21 cellular contexts compared by ENCODE assay signal in genomic region chr6:150979826-150980225, GRCh38.
"Had no signal": no experiment of that assay in that cellular context is flagged by ENCODE, and none has a peak within 500 bp of the region (broad histone marks: within the 10 kb centered on the region; RNA-seq: fewer than 3 reads in every experiment).

No MANE protein-coding gene starts in this region.

- H3K4me1 ChIP-seq: body of pancreas had no signal

- H3K27me3 ChIP-seq: body of pancreas, cardiac muscle cell, heart right ventricle, spleen, tibial nerve had no signal

- ATAC-seq: activated CD8-positive, alpha-beta memory T cell treated with anti-CD3 and anti-CD28 coated beads, Interleukin-2, amount 10 ng/mL, durations not matched to agents 7 days and 5 days; activated CD8-positive, alpha-beta T cell treated with anti-CD3 and anti-CD28 coated beads for 36 hours; activated naive CD8-positive, alpha-beta T cell treated with anti-CD3 and anti-CD28 coated beads, Interleukin-2, amount 50 U/mL, for 24 hours; body of pancreas; heart right ventricle; naive thymus-derived CD8-positive, alpha-beta T cell; stimulated activated naive CD8-positive, alpha-beta T cell treated with anti-CD3 and anti-CD28 coated beads, Interleukin-15, Interleukin-2, amounts not matched to agents 100 U/mL and 50 U/mL, for 24 hours had no signal

- DNase-seq: activated CD4-positive, alpha-beta T cell treated with anti-CD3 and anti-CD28 coated beads, Interleukin-2, amount 10 ng/mL, durations not matched to agents 7 days and 5 days; activated CD4-positive, CD25-positive, alpha-beta regulatory T cell treated with anti-CD3 and anti-CD28 coated beads, Interleukin-2, amount 50 U/mL, for 72 hours; activated CD8-positive, alpha-beta memory T cell treated with anti-CD3 and anti-CD28 coated beads, Interleukin-2, amount 10 ng/mL, durations not matched to agents 7 days and 5 days; activated CD8-positive, alpha-beta T cell treated with anti-CD3 and anti-CD28 coated beads for 36 hours; activated effector memory CD4-positive, alpha-beta T cell treated with anti-CD3 and anti-CD28 coated beads, Interleukin-2, amount 50 U/mL, for 16 hours; activated naive CD4-positive, alpha-beta T cell treated with anti-CD3 and anti-CD28 coated beads, Interleukin-2, amount 50 U/mL, for 16 hours; activated naive CD8-positive, alpha-beta T cell treated with anti-CD3 and anti-CD28 coated beads, Interleukin-2, amount 50 U/mL, for 24 hours; activated T-cell treated with anti-CD3 and anti-CD28 coated beads for 4 hours; body of pancreas; foreskin fibroblast; heart right ventricle; kidney glomerular epithelial cell; mesendoderm; naive thymus-derived CD8-positive, alpha-beta T cell; spleen; stimulated activated CD4-positive, alpha-beta T cell treated with anti-CD3 and anti-CD28 coated beads, Interleukin-4, amount 100 ng/mL, for 24 hours; stimulated activated naive CD8-positive, alpha-beta T cell treated with anti-CD3 and anti-CD28 coated beads, Interleukin-15, Interleukin-2, amounts not matched to agents 100 U/mL and 50 U/mL, for 24 hours; substantia nigra had no signal

- H3K4me3 ChIP-seq: body of pancreas, cardiac muscle cell, heart right ventricle, spleen, tibial nerve had no signal

- H3K27ac Mint-ChIP-seq: activated CD4-positive, alpha-beta T cell treated with anti-CD3 and anti-CD28 coated beads, Interleukin-2, amount 10 ng/mL, durations not matched to agents 7 days and 5 days; activated CD8-positive, alpha-beta memory T cell treated with anti-CD3 and anti-CD28 coated beads, Interleukin-2, amount 10 ng/mL, durations not matched to agents 7 days and 5 days; activated CD8-positive, alpha-beta T cell treated with anti-CD3 and anti-CD28 coated beads for 36 hours; activated naive CD8-positive, alpha-beta T cell treated with anti-CD3 and anti-CD28 coated beads, Interleukin-2, amount 50 U/mL, for 24 hours; progenitor cell of endocrine pancreas had no signal

- H3K4me3 Mint-ChIP-seq: activated CD4-positive, alpha-beta T cell treated with anti-CD3 and anti-CD28 coated beads, Interleukin-2, amount 10 ng/mL, durations not matched to agents 7 days and 5 days; activated CD8-positive, alpha-beta memory T cell treated with anti-CD3 and anti-CD28 coated beads, Interleukin-2, amount 10 ng/mL, durations not matched to agents 7 days and 5 days; activated CD8-positive, alpha-beta T cell treated with anti-CD3 and anti-CD28 coated beads for 36 hours; activated naive CD8-positive, alpha-beta T cell treated with anti-CD3 and anti-CD28 coated beads, Interleukin-2, amount 50 U/mL, for 24 hours; naive thymus-derived CD8-positive, alpha-beta T cell had no signal

- H3K27me3 Mint-ChIP-seq: activated CD4-positive, alpha-beta T cell treated with anti-CD3 and anti-CD28 coated beads, Interleukin-2, amount 10 ng/mL, durations not matched to agents 7 days and 5 days; activated CD8-positive, alpha-beta memory T cell treated with anti-CD3 and anti-CD28 coated beads, Interleukin-2, amount 10 ng/mL, durations not matched to agents 7 days and 5 days; activated CD8-positive, alpha-beta T cell treated with anti-CD3 and anti-CD28 coated beads for 36 hours; activated naive CD8-positive, alpha-beta T cell treated with anti-CD3 and anti-CD28 coated beads, Interleukin-2, amount 50 U/mL, for 24 hours; naive thymus-derived CD8-positive, alpha-beta T cell; progenitor cell of endocrine pancreas had no signal

- H3K9me3 ChIP-seq: body of pancreas, heart right ventricle, spleen, tibial nerve had no signal

- H3K27ac ChIP-seq: body of pancreas, cardiac muscle cell, spleen, tibial nerve had no signal

- H3K9me3 Mint-ChIP-seq: activated CD4-positive, alpha-beta T cell treated with anti-CD3 and anti-CD28 coated beads, Interleukin-2, amount 10 ng/mL, durations not matched to agents 7 days and 5 days; activated CD8-positive, alpha-beta T cell treated with anti-CD3 and anti-CD28 coated beads for 36 hours; activated naive CD8-positive, alpha-beta T cell treated with anti-CD3 and anti-CD28 coated beads, Interleukin-2, amount 50 U/mL, for 24 hours; naive thymus-derived CD8-positive, alpha-beta T cell had no signal

- H3K4me1 Mint-ChIP-seq: activated CD4-positive, alpha-beta T cell treated with anti-CD3 and anti-CD28 coated beads, Interleukin-2, amount 10 ng/mL, durations not matched to agents 7 days and 5 days; activated CD8-positive, alpha-beta memory T cell treated with anti-CD3 and anti-CD28 coated beads, Interleukin-2, amount 10 ng/mL, durations not matched to agents 7 days and 5 days; activated naive CD8-positive, alpha-beta T cell treated with anti-CD3 and anti-CD28 coated beads, Interleukin-2, amount 50 U/mL, for 24 hours had no signal
